2 cellular contexts compared by ENCODE assay signal in the genomic region with DNA sequence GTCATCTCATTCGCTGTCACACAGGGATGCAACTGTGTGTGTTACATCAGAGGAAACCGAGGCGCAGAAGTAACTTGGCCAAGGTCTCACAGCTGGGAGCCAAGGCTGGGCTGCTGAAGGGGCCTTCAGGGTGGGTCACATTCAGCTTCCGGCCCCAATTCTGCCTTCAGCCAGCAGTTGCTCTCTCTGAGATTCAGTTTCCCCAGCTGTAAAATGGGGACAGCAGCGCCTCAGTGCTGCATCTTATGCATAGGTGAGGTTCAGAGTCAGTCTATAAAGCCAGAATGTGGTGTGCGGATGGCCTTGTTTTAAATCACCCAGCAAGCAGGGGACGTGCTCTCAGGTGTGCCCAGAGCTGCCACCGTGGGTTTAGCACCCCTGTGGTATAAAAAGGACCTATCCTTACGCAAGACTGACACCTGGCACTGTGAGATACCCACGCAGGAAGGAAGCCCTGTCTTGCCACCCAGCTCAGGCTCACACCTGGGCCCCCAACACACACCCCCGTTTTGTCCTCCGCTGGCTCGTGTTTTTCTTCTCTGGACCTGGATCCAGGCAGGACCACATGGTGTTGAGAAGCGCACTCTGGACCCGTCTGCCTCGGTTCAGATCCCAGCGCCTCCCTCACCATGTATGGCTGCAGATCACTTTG.
TF ChIP-seq lines count a peak whose summit lies in the region.

No MANE protein-coding gene starts in this region.

TF ChIP-seq in HepG2, 621 proteins besides CTCF, POLR2A, EP300 and RAD21 (continued from another document):
- TF ChIP-seq, protein P1, sequence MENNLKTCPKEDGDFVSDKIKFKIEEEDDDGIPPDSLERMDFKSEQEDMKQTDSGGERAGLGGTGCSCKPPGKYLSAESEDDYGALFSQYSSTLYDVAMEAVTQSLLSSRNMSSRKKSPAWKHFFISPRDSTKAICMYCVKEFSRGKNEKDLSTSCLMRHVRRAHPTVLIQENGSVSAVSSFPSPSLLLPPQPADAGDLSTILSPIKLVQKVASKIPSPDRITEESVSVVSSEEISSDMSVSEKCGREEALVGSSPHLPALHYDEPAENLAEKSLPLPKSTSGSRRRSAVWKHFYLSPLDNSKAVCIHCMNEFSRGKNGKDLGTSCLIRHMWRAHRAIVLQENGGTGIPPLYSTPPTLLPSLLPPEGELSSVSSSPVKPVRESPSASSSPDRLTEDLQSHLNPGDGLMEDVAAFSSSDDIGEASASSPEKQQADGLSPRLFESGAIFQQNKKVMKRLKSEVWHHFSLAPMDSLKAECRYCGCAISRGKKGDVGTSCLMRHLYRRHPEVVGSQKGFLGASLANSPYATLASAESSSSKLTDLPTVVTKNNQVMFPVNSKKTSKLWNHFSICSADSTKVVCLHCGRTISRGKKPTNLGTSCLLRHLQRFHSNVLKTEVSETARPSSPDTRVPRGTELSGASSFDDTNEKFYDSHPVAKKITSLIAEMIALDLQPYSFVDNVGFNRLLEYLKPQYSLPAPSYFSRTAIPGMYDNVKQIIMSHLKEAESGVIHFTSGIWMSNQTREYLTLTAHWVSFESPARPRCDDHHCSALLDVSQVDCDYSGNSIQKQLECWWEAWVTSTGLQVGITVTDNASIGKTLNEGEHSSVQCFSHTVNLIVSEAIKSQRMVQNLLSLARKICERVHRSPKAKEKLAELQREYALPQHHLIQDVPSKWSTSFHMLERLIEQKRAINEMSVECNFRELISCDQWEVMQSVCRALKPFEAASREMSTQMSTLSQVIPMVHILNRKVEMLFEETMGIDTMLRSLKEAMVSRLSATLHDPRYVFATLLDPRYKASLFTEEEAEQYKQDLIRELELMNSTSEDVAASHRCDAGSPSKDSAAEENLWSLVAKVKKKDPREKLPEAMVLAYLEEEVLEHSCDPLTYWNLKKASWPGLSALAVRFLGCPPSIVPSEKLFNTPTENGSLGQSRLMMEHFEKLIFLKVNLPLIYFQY (CRISPR knock-in tag; IDR thresholded peaks at IDR 0.05; ENCODE audit: borderline replicate concordance), result no peak
- TF ChIP-seq CC2D1A (CRISPR knock-in tag; IDR thresholded peaks at IDR 0.05), result no peak
- no peak for TF ChIP-seq PLRG1 (conservative IDR thresholded peaks at IDR 0.05)
- no peak for TF ChIP-seq ZNF282 (IDR thresholded peaks at IDR 0.05; ENCODE audit: partially characterized antibody)

TF ChIP-seq in SK-N-SH treated with all-trans-retinoic acid at 6 μM for 48 hours, 23 proteins besides CTCF, POLR2A, EP300 and RAD21 (continued from another document):
- TF ChIP-seq, protein P2, sequence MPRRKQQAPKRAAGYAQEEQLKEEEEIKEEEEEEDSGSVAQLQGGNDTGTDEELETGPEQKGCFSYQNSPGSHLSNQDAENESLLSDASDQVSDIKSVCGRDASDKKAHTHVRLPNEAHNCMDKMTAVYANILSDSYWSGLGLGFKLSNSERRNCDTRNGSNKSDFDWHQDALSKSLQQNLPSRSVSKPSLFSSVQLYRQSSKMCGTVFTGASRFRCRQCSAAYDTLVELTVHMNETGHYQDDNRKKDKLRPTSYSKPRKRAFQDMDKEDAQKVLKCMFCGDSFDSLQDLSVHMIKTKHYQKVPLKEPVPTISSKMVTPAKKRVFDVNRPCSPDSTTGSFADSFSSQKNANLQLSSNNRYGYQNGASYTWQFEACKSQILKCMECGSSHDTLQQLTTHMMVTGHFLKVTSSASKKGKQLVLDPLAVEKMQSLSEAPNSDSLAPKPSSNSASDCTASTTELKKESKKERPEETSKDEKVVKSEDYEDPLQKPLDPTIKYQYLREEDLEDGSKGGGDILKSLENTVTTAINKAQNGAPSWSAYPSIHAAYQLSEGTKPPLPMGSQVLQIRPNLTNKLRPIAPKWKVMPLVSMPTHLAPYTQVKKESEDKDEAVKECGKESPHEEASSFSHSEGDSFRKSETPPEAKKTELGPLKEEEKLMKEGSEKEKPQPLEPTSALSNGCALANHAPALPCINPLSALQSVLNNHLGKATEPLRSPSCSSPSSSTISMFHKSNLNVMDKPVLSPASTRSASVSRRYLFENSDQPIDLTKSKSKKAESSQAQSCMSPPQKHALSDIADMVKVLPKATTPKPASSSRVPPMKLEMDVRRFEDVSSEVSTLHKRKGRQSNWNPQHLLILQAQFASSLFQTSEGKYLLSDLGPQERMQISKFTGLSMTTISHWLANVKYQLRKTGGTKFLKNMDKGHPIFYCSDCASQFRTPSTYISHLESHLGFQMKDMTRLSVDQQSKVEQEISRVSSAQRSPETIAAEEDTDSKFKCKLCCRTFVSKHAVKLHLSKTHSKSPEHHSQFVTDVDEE (CRISPR knock-in tag; IDR thresholded peaks at IDR 0.05), result no peak
- TF ChIP-seq PPARA (CRISPR knock-in tag; IDR thresholded peaks at IDR 0.05; ENCODE audit: borderline replicate concordance), result no peak
- TF ChIP-seq ZNF565 (CRISPR knock-in tag; conservative IDR thresholded peaks at IDR 0.05; ENCODE audit: low read depth), result no peak
- TF ChIP-seq ARNTL (CRISPR knock-in tag; IDR thresholded peaks at IDR 0.05; ENCODE audit: borderline replicate concordance, low read depth), result no peak
